Comparison of ENCODE assay signal across 15 cellular contexts in the genomic region with DNA sequence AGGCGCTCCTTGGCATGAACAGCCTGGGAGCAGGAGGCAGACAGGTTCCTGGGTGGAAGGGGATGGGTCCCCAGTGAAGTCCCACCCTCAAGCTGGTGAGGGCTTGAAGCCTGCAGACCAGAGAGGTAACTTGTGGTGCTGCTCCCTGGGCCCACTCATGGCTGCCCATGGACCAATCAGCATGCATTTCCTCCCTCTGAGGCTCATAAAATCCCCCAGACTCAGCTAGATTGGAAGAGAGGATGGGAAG. TPM values are rescaled to one million over a fixed set of nuclear protein-coding genes. Genes with fewer than 3 reads are reported as not detected.
DNase-seq lines count a peak whose midpoint lies in the region; ATAC-seq, FAIRE-seq and TF ChIP-seq lines count a peak whose summit lies in the region.
"Had no signal": no experiment of that assay in that cellular context is flagged by ENCODE, and none has a peak within 500 bp of the region (broad histone marks: within the 10 kb centered on the region; RNA-seq: fewer than 3 reads in every experiment).

No MANE protein-coding gene starts in this region.

- H3K9me3 ChIP-seq in Caco-2, result no peaks in the 10 kb centered on the region
- H3K9me3 ChIP-seq in ascending aorta, result no peaks in the 10 kb centered on the region
- H3K9me3 ChIP-seq in keratinocyte (ENCODE audit: control insufficient read depth, low read depth, low read length), result no peaks in the 10 kb centered on the region

- H3K4me3 ChIP-seq in Caco-2 (ENCODE audit: low read depth, low read length) (no peak overlapping the region), ascending aorta (peak overlapping the region; percentile 70 to 99), keratinocyte (ENCODE audit: control insufficient read depth in 2 of 3, extremely low read depth in 1 of 3, insufficient read depth in 2 of 3, low read depth in 1 of 3, low read length in 3 of 3) (no peak overlapping the region), retinal pigment epithelial cell (ENCODE audit: low read length) (peak overlapping the region; percentile 75)
- H3K4me3 ChIP-seq: K562 had no signal

- H3K79me2 ChIP-seq in keratinocyte (ENCODE audit: control insufficient read depth, insufficient read depth, low read length), result no peaks in the 10 kb centered on the region

- peak overlapping the region; percentile 98 to 100 for H3K27ac ChIP-seq in ascending aorta
- H3K27ac ChIP-seq in keratinocyte (ENCODE audit: control insufficient read depth, insufficient read depth, low read length), result no peak overlapping the region

- DNase-seq in Caco-2, result no peak
- DNase-seq in ascending aorta (ENCODE audit: low spot score in 2 of 2), result no peak
- no peak for DNase-seq in keratinocyte (ENCODE audit: low read depth, low spot score)
- no peak for DNase-seq in retinal pigment epithelial cell (ENCODE audit: low read depth)
- no peak for DNase-seq in GOT3 (lab: John Stamatoyannopoulos, UW)
- DNase-seq: activated naive CD4-positive, alpha-beta T cell treated with Interleukin-2 at 50 U/mL for 16 hours; foreskin melanocyte; NCI-H524; T-helper 9 cell had no signal

- H3K36me3 ChIP-seq in Caco-2 (ENCODE audit: control insufficient read depth, insufficient read depth, low read length), result no peaks in the 10 kb centered on the region
- H3K36me3 ChIP-seq in ascending aorta, result peaks cover 27 to 32% of the 10 kb centered on the region in 2 donors
- no peaks in the 10 kb centered on the region for H3K36me3 ChIP-seq in keratinocyte (ENCODE audit: control insufficient read depth in 2 of 2, extremely low read depth in 1 of 2, insufficient read depth in 2 of 2, low read length in 2 of 2)

- H3K27me3 ChIP-seq in Caco-2 (replicated peaks; ENCODE audit: control insufficient read depth, insufficient read depth, low read length) (no peaks in the 10 kb centered on the region), ascending aorta (no peaks in the 10 kb centered on the region), keratinocyte (ENCODE audit: control insufficient read depth, extremely low read depth, insufficient read depth, low read length) (no peaks in the 10 kb centered on the region)

- H3K9ac ChIP-seq in keratinocyte (ENCODE audit: control insufficient read depth, extremely low read depth, insufficient read depth, low read length), result no peak overlapping the region

- H2AFZ ChIP-seq in keratinocyte (ENCODE audit: control insufficient read depth, low read length), result peak overlapping the region; percentile 37

- peaks cover 8% of the 10 kb centered on the region for H3K4me1 Mint-ChIP-seq in Caco-2 (ENCODE audit: low read depth, unreplicated experiment)

- TF ChIP-seq CTCF in Caco-2 (IDR thresholded peaks at IDR 0.05; ENCODE audit: insufficient read depth in 1 of 2, low read depth in 1 of 2, low read length in 1 of 2, severe bottlenecking in 1 of 2, unreplicated experiment in 1 of 2) (no peak), ascending aorta (IDR thresholded peaks at IDR 0.05) (no peak), keratinocyte (optimal IDR thresholded peaks at IDR 0.05 in 1 of 3, IDR thresholded peaks at IDR 0.05 in 1 of 3, conservative IDR thresholded peaks at IDR 0.05 in 1 of 3; ENCODE audit: extremely low read depth in 1 of 3, insufficient read depth in 2 of 3, low read length in 3 of 3) (no peak), retinal pigment epithelial cell (conservative IDR thresholded peaks at IDR 0.05; ENCODE audit: low read depth, low read length) (no peak)

- H3K4me1 ChIP-seq in Caco-2 (peaks cover 8% of the 10 kb centered on the region), ascending aorta (peaks cover 0 to 15% of the 10 kb centered on the region in 2 donors), keratinocyte (ENCODE audit: control insufficient read depth, extremely low read depth, insufficient read depth, low read length) (peaks cover 3% of the 10 kb centered on the region)

- no peaks in the 10 kb centered on the region for H4K20me1 ChIP-seq in keratinocyte (ENCODE audit: control insufficient read depth, extremely low read depth, insufficient read depth, low read length)

- intact Hi-C loops in Caco-2 (cut with micrococcal nuclease; ENCODE audit: unreplicated experiment) (loop anchor here (2.0 kb wide), 2 partner anchors 207 to 265 kb away; no protein-coding TSS in a partner anchor), ascending aorta (cut with DNase I) (loop anchor here (2.0 to 10.0 kb wide), 3 partner anchors 117 to 589 kb away; partner anchors contain the start of gene M6PR)

- H3K9me1 ChIP-seq in keratinocyte (ENCODE audit: control insufficient read depth, extremely low read depth, insufficient read depth, low read length), result no peaks in the 10 kb centered on the region

- peak overlapping the region; percentile 66 for H3K27ac Mint-ChIP-seq in Caco-2 (ENCODE audit: unreplicated experiment)
- H3K27ac Mint-ChIP-seq: stimulated activated memory B cell treated with anti-CD40 and anti-IgM and Interleukin-4, amounts not matched to agents 10 μg/mL and 1 μg/mL and 100 μg/mL, for 72 hours had no signal

- no peak for ATAC-seq in HG03025 (IDR thresholded peaks at IDR 0.05; ENCODE audit: low FRiP score, unreplicated experiment)
- no peak for ATAC-seq in HG02885 (IDR thresholded peaks at IDR 0.05; ENCODE audit: poor library complexity, unreplicated experiment)
- ATAC-seq in GM21515 (IDR thresholded peaks at IDR 0.05; ENCODE audit: unreplicated experiment), result no peak
- ATAC-seq: K562 had no signal

- no peak overlapping the region for H3K4me2 ChIP-seq in keratinocyte (ENCODE audit: control insufficient read depth, extremely low read depth, insufficient read depth, low read depth, low read length)

- H3K4me3 Mint-ChIP-seq in Caco-2 (ENCODE audit: unreplicated experiment), result peak overlapping the region; percentile 74

- FAIRE-seq in keratinocyte (lab: Jason Lieb, UNC), result no peak
- FAIRE-seq: D721Med, K562 had no signal

- dilution Hi-C loops in keratinocyte (cut with MboI; ENCODE audit: extremely low pct_ligation_motif_present, low sequenced_read_pairs), result no loop called here

- POLR2A ChIA-PET in Caco-2 (lab: Charles Lee), result interaction anchor here (0.6 to 2.4 kb wide), 5 partner anchors 116 to 476 kb away, joined by 4 to 14 read pairs (median 6); partner anchors contain the start of gene M6PR

- CTCF ChIA-PET in Caco-2 (lab: Charles Lee), result interaction anchor here (1.0 to 2.1 kb wide), 4 partner anchors 9 to 266 kb away, joined by 3 to 9 read pairs (median 4); no protein-coding TSS in a partner anchor

- H3K36me3 Mint-ChIP-seq in Caco-2 (ENCODE audit: insufficient read depth, unreplicated experiment), result no peaks in the 10 kb centered on the region
- H3K36me3 Mint-ChIP-seq: stimulated activated memory B cell treated with anti-CD40 and anti-IgM and Interleukin-4, amounts not matched to agents 10 μg/mL and 1 μg/mL and 100 μg/mL, for 72 hours had no signal

- no peaks in the 10 kb centered on the region for H3K9me3 Mint-ChIP-seq in Caco-2 (ENCODE audit: unreplicated experiment)
- H3K9me3 Mint-ChIP-seq: stimulated activated memory B cell treated with anti-CD40 and anti-IgM and Interleukin-4, amounts not matched to agents 10 μg/mL and 1 μg/mL and 100 μg/mL, for 72 hours had no signal

- no TSS peak for BruUV-seq in Caco-2 (replicated peaks; lab: Mats Ljungman, UMichigan)

- no peaks in the 10 kb centered on the region for H3K27me3 Mint-ChIP-seq in Caco-2 (ENCODE audit: insufficient read depth, unreplicated experiment)
- H3K27me3 Mint-ChIP-seq: stimulated activated memory B cell treated with anti-CD40 and anti-IgM and Interleukin-4, amounts not matched to agents 10 μg/mL and 1 μg/mL and 100 μg/mL, for 72 hours had no signal

RNA-seq across cellular contexts. Expression of gene A2M, which starts 50.2 kb away (rescaled TPM):
- total RNA-seq in Caco-2 (2022), result 0.60 and 1.00 TPM in 2 replicates
- 846 TPM for total RNA-seq in ascending aorta
- polyA plus RNA-seq in keratinocyte, result 0.20 to 0.49 TPM (median 0.32 TPM) in 3 replicates
- polyA plus RNA-seq in keratinocyte (2011; ENCODE audit: low read depth), result 0.79 TPM
- 0.06 TPM in 2 replicates for polyA plus RNA-seq in keratinocyte (2011; cell fraction: cytosol; rRNA removed)
- 0.32 and 1.1 TPM in 2 replicates for polyA plus RNA-seq in keratinocyte (2011; cell fraction: nucleus; rRNA removed)
- 0.11 and 0.95 TPM in 2 replicates for polyA plus RNA-seq in keratinocyte (2012; ENCODE audit: low replicate concordance)
- polyA minus RNA-seq in keratinocyte, result 0.30 to 7.1 TPM (median 1.3 TPM) in 3 replicates
- polyA minus RNA-seq in keratinocyte (2011; cell fraction: cytosol; rRNA and poly(A)+ RNA removed), result 1.5 TPM
- 1.6 and 2.5 TPM in 2 replicates for polyA minus RNA-seq in keratinocyte (2011; cell fraction: nucleus; rRNA and poly(A)+ RNA removed)

Comparison
In these comparisons a context has a peak if more than half of its experiments do, and no peak if none do; other contexts are left out.
1. H3K4me3 ChIP-seq: peak in ascending aorta (2 of 2) and retinal pigment epithelial cell (single experiment); none in Caco-2 (single experiment) and keratinocyte (0 of 3).
2. RNA of gene A2M, which starts 50.2 kb away (total RNA-seq): 846 TPM in ascending aorta (single experiment); 0.60 to 1.00 TPM in Caco-2; every median in the first group is over 100 times any median in the second.